13 cellular contexts compared by ENCODE assay signal in the genomic region with DNA sequence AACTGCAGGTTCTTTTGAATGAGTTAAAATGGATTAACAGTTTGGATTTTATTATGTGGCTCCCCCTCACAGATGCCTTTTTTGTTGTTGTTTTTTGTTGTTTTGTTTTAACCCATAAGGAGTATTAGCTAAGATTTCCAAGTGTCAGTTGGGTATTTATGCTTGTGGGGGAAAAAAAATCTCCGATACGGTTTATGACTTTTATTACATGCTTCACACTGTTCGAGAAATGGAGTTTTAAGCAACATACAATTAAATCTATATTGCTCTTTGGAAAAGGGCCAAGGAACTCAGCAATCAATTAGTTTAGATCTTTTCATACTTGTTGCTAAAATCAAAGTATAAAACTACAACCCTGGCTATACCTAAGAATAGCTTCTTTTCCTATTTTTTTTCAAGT. TPM values are rescaled to one million over a fixed set of nuclear protein-coding genes. Genes with fewer than 3 reads are reported as not detected.
DNase-seq lines count a peak whose midpoint lies in the region; ATAC-seq and TF ChIP-seq lines count a peak whose summit lies in the region.
"Had no signal": no experiment of that assay in that cellular context is flagged by ENCODE, and none has a peak within 500 bp of the region (broad histone marks: within the 10 kb centered on the region; RNA-seq: fewer than 3 reads in every experiment).

No MANE protein-coding gene starts in this region.

- H3K27me3 Mint-ChIP-seq in MCF 10A (ENCODE audit: insufficient read depth, unreplicated experiment) = no peaks in the 10 kb centered on the region

- H3K9ac ChIP-seq in muscle layer of colon (ENCODE audit: low read length) = peak overlapping the region; percentile 68

- in situ Hi-C loops in transverse colon (cut with MboI; ENCODE audit: low pct_ligation_motif_present in 1 of 4, low pct_unique_long_range_greater_than_20kb in 1 of 4, low sequenced_read_pairs in 3 of 4) = loop anchor here in 2 of 4 donors (25.0 kb wide), 1 partner anchor 1084 kb away; no protein-coding TSS in a partner anchor

- H3K27ac Mint-ChIP-seq in MCF 10A (ENCODE audit: low read depth, unreplicated experiment) = no peak overlapping the region
- H3K27ac Mint-ChIP-seq: dendritic cell treated with granulocyte-macrophage colony-stimulating factor and Interleukin-4, amounts not matched to agents 40 ng/mL and 50 ng/mL, for 4 days had no signal

- H3K36me3 ChIP-seq in breast epithelium (no peaks in the 10 kb centered on the region), ectodermal cell (ENCODE audit: control insufficient read depth, insufficient read depth, low read length) (peaks cover 9% of the 10 kb centered on the region), muscle layer of colon (ENCODE audit: insufficient read depth, low read length) (no peaks in the 10 kb centered on the region), transverse colon (no peaks in the 10 kb centered on the region)
- H3K36me3 ChIP-seq: neutrophil had no signal

- H3K27ac ChIP-seq in breast epithelium (peak overlapping the region; percentile 93 to 95), ectodermal cell (ENCODE audit: insufficient read depth, low read depth, low read length, poor library complexity, severe bottlenecking) (no peak overlapping the region), muscle layer of colon (ENCODE audit: low read depth, low read length) (peak overlapping the region; percentile 67), transverse colon (peak overlapping the region; percentile 94 to 98 (median 96))
- H3K27ac ChIP-seq: neutrophil had no signal

- no peak overlapping the region for H3K4me3 Mint-ChIP-seq in MCF 10A (ENCODE audit: unreplicated experiment)

- peaks cover 9% of the 10 kb centered on the region for H3K36me3 Mint-ChIP-seq in MCF 10A (ENCODE audit: insufficient read depth, unreplicated experiment)

- CTCF ChIA-PET in MCF 10A (lab: Yijun Ruan, JAX) = interaction anchor here (0.6 to 1.2 kb wide), 10 partner anchors 10 to 1677 kb away, joined by 3 to 4 read pairs (median 3); no protein-coding TSS in a partner anchor

- peaks cover 0 to 4% of the 10 kb centered on the region in 2 donors for H3K4me1 ChIP-seq in breast epithelium
- H3K4me1 ChIP-seq in ectodermal cell (ENCODE audit: control insufficient read depth, insufficient read depth, low read length) = peaks cover 91% of the 10 kb centered on the region
- H3K4me1 ChIP-seq in muscle layer of colon (ENCODE audit: insufficient read depth, low read length) = peaks cover 72% of the 10 kb centered on the region
- peaks cover 0 to 54% (median 36%) of the 10 kb centered on the region in 4 donors for H3K4me1 ChIP-seq in transverse colon

- no peak for TF ChIP-seq CTCF in breast epithelium (IDR thresholded peaks at IDR 0.05)
- TF ChIP-seq CTCF in MCF 10A (IDR thresholded peaks at IDR 0.05; ENCODE audit: unreplicated experiment) = no peak
- no peak for TF ChIP-seq CTCF in transverse colon (IDR thresholded peaks at IDR 0.05)

- H3K9me3 ChIP-seq in breast epithelium (no peaks in the 10 kb centered on the region), ectodermal cell (ENCODE audit: control insufficient read depth, low read length) (no peaks in the 10 kb centered on the region), muscle layer of colon (ENCODE audit: low read length) (no peaks in the 10 kb centered on the region), transverse colon (no peaks in the 10 kb centered on the region)
- H3K9me3 ChIP-seq: neutrophil had no signal

- no peaks in the 10 kb centered on the region for H3K27me3 ChIP-seq in breast epithelium
- peaks cover 88% of the 10 kb centered on the region for H3K27me3 ChIP-seq in ectodermal cell (ENCODE audit: control insufficient read depth, insufficient read depth, low read length, poor library complexity, severe bottlenecking)
- no peaks in the 10 kb centered on the region for H3K27me3 ChIP-seq in muscle layer of colon (ENCODE audit: control insufficient read depth in 1 of 2, insufficient read depth in 2 of 2, low read length in 2 of 2)
- H3K27me3 ChIP-seq in transverse colon = peaks cover 12% of the 10 kb centered on the region

- WGBS in ectodermal cell, 2 experiments = 40% methylated on average over 3 of the region's 3 CpGs; no CpG with 5 or more reads in 1 of the 2 experiments
- 12 to 21% methylated on average over 3 of the region's 3 CpGs for WGBS in transverse colon (ENCODE audit: low coverage in 1 of 2), 2 donors

- ATAC-seq in HG02642 (IDR thresholded peaks at IDR 0.05; ENCODE audit: poor library complexity, unreplicated experiment) (no peak), GM18868 (IDR thresholded peaks at IDR 0.05; ENCODE audit: unreplicated experiment) (no peak)

- H3K4me3 ChIP-seq in breast epithelium (peak overlapping the region; percentile 55 to 89 (median 79)), ectodermal cell (ENCODE audit: insufficient read depth, low read depth, low read length) (peak overlapping the region; percentile 34), muscle layer of colon (ENCODE audit: low read depth in 1 of 2, low read length in 2 of 2) (peak overlapping the region; percentile 36 to 81), transverse colon (peak overlapping the region in 3 of 4 donors; percentile 32 to 56 (median 35))

- POLR2A ChIA-PET in MCF 10A (lab: Yijun Ruan, JAX) = no interaction called here

- H3K9me3 Mint-ChIP-seq in MCF 10A (ENCODE audit: unreplicated experiment) = no peaks in the 10 kb centered on the region
- H3K9me3 Mint-ChIP-seq: dendritic cell treated with granulocyte-macrophage colony-stimulating factor and Interleukin-4, amounts not matched to agents 40 ng/mL and 50 ng/mL, for 4 days had no signal

- no peak for DNase-seq in breast epithelium (ENCODE audit: low spot score in 2 of 2)
- DNase-seq in MCF 10A (ENCODE audit: unreplicated experiment) = no peak
- no peak for DNase-seq in transverse colon
- DNase-seq in SIG-M5 (lab: John Stamatoyannopoulos, UW) = no peak
- DNase-seq: activated CD4-positive, CD25-positive, alpha-beta regulatory T cell; NCI-H2107 had no signal

- TF ChIP-seq EP300 in transverse colon (IDR thresholded peaks at IDR 0.05; ENCODE audit: low read depth) = no peak

- intact Hi-C loops in breast epithelium (cut with DNase I; ENCODE audit: low total_unique reads) (no loop called here), MCF 10A (cut with micrococcal nuclease) (loop anchor here (5.0 kb wide), 1 partner anchor 1319 kb away; no protein-coding TSS in a partner anchor), transverse colon (cut with DNase I; ENCODE audit: low total_unique reads) (no loop called here)

- TF ChIP-seq POLR2A in breast epithelium (IDR thresholded peaks at IDR 0.05) = no peak
- TF ChIP-seq POLR2A in transverse colon (IDR thresholded peaks at IDR 0.05) = no peak

- no TSS peak for BruUV-seq in MCF 10A (replicated peaks; lab: Mats Ljungman, UMichigan)

- peaks cover 9% of the 10 kb centered on the region for H3K4me1 Mint-ChIP-seq in MCF 10A (ENCODE audit: insufficient read depth, unreplicated experiment)

RNA-seq across cellular contexts. Expression of a gene that starts 15.9 kb away (rescaled TPM):
- 10 to 100 TPM; 13.2 to 22.9 (median 13.6) TPM for total RNA-seq in breast epithelium
- total RNA-seq in MCF 10A (2022) = 9.6 and 10.9 TPM in 2 replicates
- 101 TPM for polyA plus RNA-seq in ectodermal cell (2013, experiment 1 of 4)
- polyA plus RNA-seq in ectodermal cell (2013, experiment 2 of 4) = 117 TPM
- polyA plus RNA-seq in ectodermal cell (2013, experiment 3 of 4) = 80.0 TPM
- 97.4 TPM for polyA plus RNA-seq in ectodermal cell (2013, experiment 4 of 4)
- 10 to 100 TPM; 11.3 to 29.5 (median 18.4) TPM for total RNA-seq in transverse colon
- polyA plus RNA-seq: IgD-negative memory B cell had no signal
